ENCODE assay signal across 15 cellular contexts in the genomic region with DNA sequence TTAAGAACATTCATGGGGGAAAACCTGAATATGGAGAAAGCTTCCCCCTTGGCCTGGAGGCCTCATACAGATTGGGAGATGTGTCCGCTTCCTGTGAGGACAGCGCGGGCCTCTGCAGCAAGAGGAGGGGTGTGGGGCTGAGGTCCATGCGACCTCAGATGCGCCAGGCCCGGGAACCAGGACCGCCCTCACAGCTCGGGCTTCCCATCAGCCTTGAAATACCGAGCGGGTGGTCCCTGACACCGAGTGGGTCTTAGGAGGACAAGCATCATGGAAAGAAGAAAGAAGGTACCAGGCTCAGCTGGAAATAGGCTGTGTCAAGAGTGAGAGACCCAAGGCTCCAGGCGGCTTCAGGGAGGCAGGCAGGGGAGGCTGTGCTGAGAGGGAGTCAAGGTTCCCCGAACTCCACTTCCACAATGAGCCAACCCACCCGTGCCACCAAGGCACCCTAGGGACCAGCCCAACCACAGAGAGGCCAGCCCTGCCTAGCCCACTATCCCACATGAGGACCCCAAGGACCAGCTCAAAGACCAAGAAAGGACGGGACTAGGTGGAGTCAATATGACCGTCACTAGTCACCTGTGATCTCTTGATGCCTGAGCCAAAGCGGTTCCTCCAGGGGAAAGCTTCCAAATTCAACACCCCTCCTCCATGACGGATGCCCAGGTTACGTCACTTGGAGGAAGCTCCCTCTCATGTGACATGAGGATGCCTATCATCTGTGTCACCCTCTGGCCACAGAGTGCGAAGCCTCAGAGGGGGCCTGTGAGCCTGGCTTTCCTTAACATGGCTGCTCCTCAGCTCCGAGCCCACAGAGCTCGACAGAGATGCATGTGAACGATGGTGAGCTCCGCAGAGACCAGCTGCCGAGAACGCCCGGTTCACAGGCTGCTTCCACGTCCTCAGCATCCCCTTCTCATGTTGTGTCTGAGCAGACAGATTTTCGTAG.
"Had no signal": no experiment of that assay in that cellular context is flagged by ENCODE, and none has a peak within 500 bp of the region (broad histone marks: within the 10 kb centered on the region; RNA-seq: fewer than 3 reads in every experiment).

No MANE protein-coding gene starts in this region.

- ATAC-seq: activated CD8-positive, alpha-beta T cell treated with anti-CD3 and anti-CD28 coated beads, Interleukin-2, amount 10 ng/mL, durations not matched to agents 7 days and 5 days; body of pancreas; stimulated activated naive B cell treated with anti-CD40 and anti-IgM and Interleukin-4, amounts not matched to agents 10 μg/mL and 1 μg/mL and 100 μg/mL, for 72 hours had no signal

- H3K4me1 Mint-ChIP-seq: activated naive CD4-positive, alpha-beta T cell treated with anti-CD3 and anti-CD28 coated beads, Interleukin-2, amount 50 U/mL, for 24 hours; memory B cell; stimulated activated naive B cell treated with anti-CD40 and anti-IgM and Interleukin-4, amounts not matched to agents 10 μg/mL and 1 μg/mL and 100 μg/mL, for 72 hours had no signal

- H3K4me3 ChIP-seq: body of pancreas, right atrium auricular region, upper lobe of left lung had no signal

- H3K9me3 Mint-ChIP-seq: activated naive CD4-positive, alpha-beta T cell treated with anti-CD3 and anti-CD28 coated beads, Interleukin-2, amount 50 U/mL, for 24 hours; memory B cell had no signal

- H3K27ac Mint-ChIP-seq: activated CD8-positive, alpha-beta T cell treated with anti-CD3 and anti-CD28 coated beads, Interleukin-2, amount 10 ng/mL, durations not matched to agents 7 days and 5 days; activated naive CD4-positive, alpha-beta T cell treated with anti-CD3 and anti-CD28 coated beads, Interleukin-2, amount 50 U/mL, for 24 hours; memory B cell; stimulated activated naive B cell treated with anti-CD40 and anti-IgM and Interleukin-4, amounts not matched to agents 10 μg/mL and 1 μg/mL and 100 μg/mL, for 72 hours had no signal

- H3K4me3 Mint-ChIP-seq: activated CD8-positive, alpha-beta T cell treated with anti-CD3 and anti-CD28 coated beads, Interleukin-2, amount 10 ng/mL, durations not matched to agents 7 days and 5 days; activated naive CD4-positive, alpha-beta T cell treated with anti-CD3 and anti-CD28 coated beads, Interleukin-2, amount 50 U/mL, for 24 hours; memory B cell; stimulated activated naive B cell treated with anti-CD40 and anti-IgM and Interleukin-4, amounts not matched to agents 10 μg/mL and 1 μg/mL and 100 μg/mL, for 72 hours had no signal

- H3K27ac ChIP-seq: body of pancreas, parathyroid adenoma, right atrium auricular region, upper lobe of left lung had no signal

- DNase-seq: activated CD8-positive, alpha-beta T cell treated with anti-CD3 and anti-CD28 coated beads, Interleukin-2, amount 10 ng/mL, durations not matched to agents 7 days and 5 days; amniotic stem cell; cerebellar nuclear complex; dermis blood vessel endothelial cell; hypothalamus; stimulated activated CD4-positive, alpha-beta T cell treated with anti-CD3 and anti-CD28 coated beads, Interleukin-1b, Interleukin-23, amount 100 ng/mL, for 48 hours; stimulated activated naive B cell treated with anti-CD40 and anti-IgM and Interleukin-4, amounts not matched to agents 10 μg/mL and 1 μg/mL and 100 μg/mL, for 72 hours; substantia nigra; T1000 had no signal

- H3K36me3 ChIP-seq: right atrium auricular region, upper lobe of left lung had no signal

- H3K27me3 Mint-ChIP-seq: activated naive CD4-positive, alpha-beta T cell treated with anti-CD3 and anti-CD28 coated beads, Interleukin-2, amount 50 U/mL, for 24 hours; memory B cell had no signal

- H3K4me1 ChIP-seq: body of pancreas, right atrium auricular region, upper lobe of left lung had no signal

- H3K36me3 Mint-ChIP-seq: activated naive CD4-positive, alpha-beta T cell treated with anti-CD3 and anti-CD28 coated beads, Interleukin-2, amount 50 U/mL, for 24 hours; memory B cell; stimulated activated naive B cell treated with anti-CD40 and anti-IgM and Interleukin-4, amounts not matched to agents 10 μg/mL and 1 μg/mL and 100 μg/mL, for 72 hours had no signal

- H3K27me3 ChIP-seq: body of pancreas, right atrium auricular region, upper lobe of left lung had no signal

- H3K9me3 ChIP-seq: body of pancreas, right atrium auricular region, upper lobe of left lung had no signal
